18 cellular contexts compared by ENCODE assay signal in genomic region chr12:62273724-62274380, GRCh38. TPM values are rescaled to one million over a fixed set of nuclear protein-coding genes. Genes with fewer than 3 reads are reported as not detected.
DNase-seq lines count a peak whose midpoint lies in the region; ATAC-seq and TF ChIP-seq lines count a peak whose summit lies in the region.
"Had no signal": no experiment of that assay in that cellular context is flagged by ENCODE, and none has a peak within 500 bp of the region (broad histone marks: within the 10 kb centered on the region; RNA-seq: fewer than 3 reads in every experiment).

No MANE protein-coding gene starts in this region.

- DNase-seq in CD4-positive, CD25-positive, alpha-beta regulatory T cell = peak in 1 of 3 donors; percentile 40
- no peak for DNase-seq in CD8-positive, alpha-beta T cell
- no peak for DNase-seq in activated naive CD8-positive, alpha-beta T cell treated with anti-CD3 and anti-CD28 coated beads for 36 hours
- DNase-seq in left lobe of liver (ENCODE audit: low spot score) (peak; percentile 51), NCI-H128 (lab: John Stamatoyannopoulos, UW; ENCODE audit: unreplicated experiment) (no peak), PC-9 (no peak)
- DNase-seq in stimulated activated CD8-positive, alpha-beta memory T cell treated with anti-CD3 and anti-CD28 coated beads, Interleukin-4, amount 100 ng/mL, for 48 hours = no peak
- DNase-seq: amniotic stem cell; C1 segment of cervical spinal cord; KBM-7; mesendoderm; NCI-H146; NCI-H524; Peyer's patch; SJCRH30; spleen; stimulated activated CD4-positive, alpha-beta T cell treated with anti-CD3 and anti-CD28 coated beads, Interleukin-4, amount 100 ng/mL, for 1 hour; stimulated activated naive B cell treated with anti-CD40 and anti-IgM and Interleukin-4, amounts not matched to agents 10 μg/mL and 1 μg/mL and 100 μg/mL, for 72 hours had no signal

- H3K9me3 Mint-ChIP-seq in CD4-positive, CD25-positive, alpha-beta regulatory T cell = peaks cover 0 to 2% (median 0%) of the 10 kb centered on the region in 7 donors
- H3K9me3 Mint-ChIP-seq in CD8-positive, alpha-beta T cell = peaks cover under 1% of the 10 kb centered on the region
- H3K9me3 Mint-ChIP-seq in activated naive CD8-positive, alpha-beta T cell treated with anti-CD3 and anti-CD28 coated beads for 36 hours = no peaks in the 10 kb centered on the region

- H3K4me1 Mint-ChIP-seq in CD4-positive, CD25-positive, alpha-beta regulatory T cell = peaks cover 66 to 85% (median 79%) of the 10 kb centered on the region in 4 donors
- H3K4me1 Mint-ChIP-seq in CD8-positive, alpha-beta T cell (ENCODE audit: low read depth) = peaks cover 85% of the 10 kb centered on the region
- peaks cover 60% of the 10 kb centered on the region for H3K4me1 Mint-ChIP-seq in activated naive CD8-positive, alpha-beta T cell treated with anti-CD3 and anti-CD28 coated beads for 36 hours

- peaks cover 72% of the 10 kb centered on the region for H3K4me1 ChIP-seq in CD4-positive, CD25-positive, alpha-beta regulatory T cell (ENCODE audit: control insufficient read depth, insufficient read depth, low read length, poor library complexity, severe bottlenecking)
- peaks cover 68% of the 10 kb centered on the region for H3K4me1 ChIP-seq in CD8-positive, alpha-beta T cell (ENCODE audit: insufficient read depth, low read length)
- H3K4me1 ChIP-seq in PC-9 (replicated peaks; ENCODE audit: insufficient read depth) = no peaks in the 10 kb centered on the region; the same call in 1 of the 2 replicates
- H3K4me1 ChIP-seq: SJCRH30 had no signal

- H4K20me1 ChIP-seq in PC-9 (ENCODE audit: insufficient read depth) = peaks cover 45% of the 10 kb centered on the region

- no TSS peak for BruUV-seq in PC-9 (replicated peaks; lab: Mats Ljungman, UMichigan)

- peaks cover 9% of the 10 kb centered on the region for H3K36me3 ChIP-seq in CD4-positive, CD25-positive, alpha-beta regulatory T cell (ENCODE audit: control insufficient read depth, insufficient read depth, low read length)
- H3K36me3 ChIP-seq in CD8-positive, alpha-beta T cell (ENCODE audit: insufficient read depth, low read length) = no peaks in the 10 kb centered on the region
- H3K36me3 ChIP-seq in PC-9 (ENCODE audit: low read depth) = no peaks in the 10 kb centered on the region
- H3K36me3 ChIP-seq: Peyer's patch, SJCRH30, spleen had no signal

- no peaks in the 10 kb centered on the region for H3K9me2 ChIP-seq in PC-9 (ENCODE audit: insufficient read depth)

- H3K36me3 Mint-ChIP-seq in CD4-positive, CD25-positive, alpha-beta regulatory T cell = peaks cover 17% of the 10 kb centered on the region
- H3K36me3 Mint-ChIP-seq in CD8-positive, alpha-beta T cell = peaks cover 17% of the 10 kb centered on the region
- peaks cover 30% of the 10 kb centered on the region for H3K36me3 Mint-ChIP-seq in activated naive CD8-positive, alpha-beta T cell treated with anti-CD3 and anti-CD28 coated beads for 36 hours

- no peaks in the 10 kb centered on the region for H3K27me3 ChIP-seq in CD4-positive, CD25-positive, alpha-beta regulatory T cell (ENCODE audit: control insufficient read depth, insufficient read depth, low read length)
- no peaks in the 10 kb centered on the region for H3K27me3 ChIP-seq in CD8-positive, alpha-beta T cell (ENCODE audit: insufficient read depth, low read length)
- no peaks in the 10 kb centered on the region for H3K27me3 ChIP-seq in PC-9 (ENCODE audit: insufficient read depth, low read depth)
- H3K27me3 ChIP-seq: Peyer's patch, SJCRH30, spleen had no signal

- no peaks in the 10 kb centered on the region for H3F3A ChIP-seq in PC-9 (ENCODE audit: insufficient read depth, low read depth)

- no peak overlapping the region for H3K4me2 ChIP-seq in PC-9

- intact Hi-C loops in CD8-positive, alpha-beta T cell (cut with DNase I, micrococcal nuclease) = no loop called here
- intact Hi-C loops in PC-9 (cut with micrococcal nuclease; ENCODE audit: unreplicated experiment) = no loop called here

- H3K27me3 Mint-ChIP-seq in CD4-positive, CD25-positive, alpha-beta regulatory T cell = no peaks in the 10 kb centered on the region
- H3K27me3 Mint-ChIP-seq in CD8-positive, alpha-beta T cell (ENCODE audit: low read depth) = no peaks in the 10 kb centered on the region
- H3K27me3 Mint-ChIP-seq in activated naive CD8-positive, alpha-beta T cell treated with anti-CD3 and anti-CD28 coated beads for 36 hours = no peaks in the 10 kb centered on the region
- H3K27me3 Mint-ChIP-seq: stimulated activated naive B cell treated with anti-CD40 and anti-IgM and Interleukin-4, amounts not matched to agents 10 μg/mL and 1 μg/mL and 100 μg/mL, for 72 hours had no signal

- no peak for ATAC-seq in CD4-positive, CD25-positive, alpha-beta regulatory T cell (ENCODE audit: low read depth in 2 of 2)
- no peak for ATAC-seq in CD8-positive, alpha-beta T cell
- ATAC-seq in left lobe of liver = peak; percentile 84
- ATAC-seq: stimulated activated naive B cell treated with anti-CD40 and anti-IgM and Interleukin-4, amounts not matched to agents 10 μg/mL and 1 μg/mL and 100 μg/mL, for 72 hours had no signal

- POLR2A ChIA-PET in CD8-positive, alpha-beta T cell (lab: Charles Lee) = no interaction called here
- POLR2A ChIA-PET in PC-9 (lab: Charles Lee; ENCODE audit: unreplicated experiment) = no interaction called here

- no peaks in the 10 kb centered on the region for H3K9me3 ChIP-seq in CD4-positive, CD25-positive, alpha-beta regulatory T cell (ENCODE audit: control insufficient read depth in 2 of 2, low read length in 2 of 2)
- H3K9me3 ChIP-seq in CD8-positive, alpha-beta T cell (ENCODE audit: low read length) = no peaks in the 10 kb centered on the region
- no peaks in the 10 kb centered on the region for H3K9me3 ChIP-seq in PC-9 (ENCODE audit: insufficient read depth, low read depth)
- H3K9me3 ChIP-seq: Peyer's patch, SJCRH30, spleen had no signal

- peak overlapping the region; percentile 45 to 86 (median 82) for H3K27ac Mint-ChIP-seq in CD4-positive, CD25-positive, alpha-beta regulatory T cell
- peak overlapping the region; percentile 35 for H3K27ac Mint-ChIP-seq in CD8-positive, alpha-beta T cell
- H3K27ac Mint-ChIP-seq in activated naive CD8-positive, alpha-beta T cell treated with anti-CD3 and anti-CD28 coated beads for 36 hours = peak overlapping the region; percentile 49
- H3K27ac Mint-ChIP-seq: stimulated activated naive B cell treated with anti-CD40 and anti-IgM and Interleukin-4, amounts not matched to agents 10 μg/mL and 1 μg/mL and 100 μg/mL, for 72 hours had no signal

- no peak overlapping the region for H2AFZ ChIP-seq in PC-9

- peak overlapping the region; percentile 71 to 84 (median 77) for H3K4me3 Mint-ChIP-seq in CD4-positive, CD25-positive, alpha-beta regulatory T cell
- H3K4me3 Mint-ChIP-seq in CD8-positive, alpha-beta T cell = peak overlapping the region; percentile 55
- no peak overlapping the region for H3K4me3 Mint-ChIP-seq in activated naive CD8-positive, alpha-beta T cell treated with anti-CD3 and anti-CD28 coated beads for 36 hours
- H3K4me3 Mint-ChIP-seq: stimulated activated naive B cell treated with anti-CD40 and anti-IgM and Interleukin-4, amounts not matched to agents 10 μg/mL and 1 μg/mL and 100 μg/mL, for 72 hours had no signal

- H3K79me2 ChIP-seq in PC-9 (ENCODE audit: low read depth) = peaks cover 97% of the 10 kb centered on the region

- CTCF ChIA-PET in CD8-positive, alpha-beta T cell (lab: Charles Lee) = no interaction called here
- CTCF ChIA-PET in PC-9 (lab: Charles Lee) = no interaction called here

- H3K4me3 ChIP-seq in CD4-positive, CD25-positive, alpha-beta regulatory T cell (ENCODE audit: low read depth, low read length) = peak overlapping the region; percentile 100
- no peak overlapping the region for H3K4me3 ChIP-seq in CD8-positive, alpha-beta T cell (ENCODE audit: low read depth, low read length)
- H3K4me3 ChIP-seq in PC-9 = no peak overlapping the region
- H3K4me3 ChIP-seq: Peyer's patch, SJCRH30, spleen had no signal

- no peak overlapping the region for H3K27ac ChIP-seq in CD4-positive, CD25-positive, alpha-beta regulatory T cell (ENCODE audit: insufficient read depth, low read length, poor library complexity, severe bottlenecking)
- H3K27ac ChIP-seq in CD8-positive, alpha-beta T cell (ENCODE audit: low read depth, low read length) = no peak overlapping the region
- H3K27ac ChIP-seq in PC-9 = no peak overlapping the region
- H3K27ac ChIP-seq: Peyer's patch, SJCRH30 had no signal

- TF ChIP-seq CTCF in CD8-positive, alpha-beta T cell (IDR thresholded peaks at IDR 0.05) = no peak
- TF ChIP-seq CTCF in PC-9 (conservative IDR thresholded peaks at IDR 0.05) = no peak

RNA-seq across cellular contexts. Expression of gene USP15, which starts 13.6 kb away (rescaled TPM):
- total RNA-seq in CD4-positive, CD25-positive, alpha-beta regulatory T cell = 417 TPM
- 100 to 1,000 TPM; 183 to 214 (median 201) TPM for polyA plus RNA-seq in CD4-positive, CD25-positive, alpha-beta regulatory T cell
- 100 to 1,000 TPM; 213 to 224 TPM for total RNA-seq in CD8-positive, alpha-beta T cell
- 100 to 1,000 TPM; 118 to 137 TPM for total RNA-seq in activated naive CD8-positive, alpha-beta T cell treated with anti-CD3 and anti-CD28 coated beads for 36 hours
- total RNA-seq in left lobe of liver (37.0 TPM), PC-9 (2021) (25.0 and 25.8 TPM in 2 replicates)
